Comparison of ENCODE assay signal across 9 cellular contexts in genomic region chr16:58299757-58300349, GRCh38. TPM values are rescaled to one million over a fixed set of nuclear protein-coding genes. Genes with fewer than 3 reads are reported as not detected.
DNase-seq lines count a peak whose midpoint lies in the region; ATAC-seq, FAIRE-seq and TF ChIP-seq lines count a peak whose summit lies in the region.
"Had no signal": no experiment of that assay in that cellular context is flagged by ENCODE, and none has a peak within 500 bp of the region (broad histone marks: within the 10 kb centered on the region; RNA-seq: fewer than 3 reads in every experiment).

No MANE protein-coding gene starts in this region.

- H3K36me3 ChIP-seq in left ventricle myocardium inferior (no peaks in the 10 kb centered on the region), OCI-LY1 (ENCODE audit: insufficient read depth, low read length) (no peaks in the 10 kb centered on the region; the same call in 1 of the 2 replicates), endothelial cell of umbilical vein (ENCODE audit: control insufficient read depth in 2 of 2, extremely low read depth in 1 of 2, insufficient read depth in 2 of 2, low read length in 2 of 2) (no peaks in the 10 kb centered on the region), testis (ENCODE audit: low read depth, missing control alignments) (no peaks in the 10 kb centered on the region)

- no peaks in the 10 kb centered on the region for H3K4me1 ChIP-seq in left ventricle myocardium inferior
- no peaks in the 10 kb centered on the region for H3K4me1 ChIP-seq in right cardiac atrium (ENCODE audit: control insufficient read depth, insufficient read depth, low read length)
- no peaks in the 10 kb centered on the region for H3K4me1 ChIP-seq in OCI-LY1 (ENCODE audit: insufficient read depth, low read length, severe bottlenecking)
- no peaks in the 10 kb centered on the region for H3K4me1 ChIP-seq in endothelial cell of umbilical vein (ENCODE audit: control insufficient read depth, extremely low read depth, insufficient read depth, low read length)
- H3K4me1 ChIP-seq in testis = no peaks in the 10 kb centered on the region

- dilution Hi-C loops in endothelial cell of umbilical vein (cut with MboI; ENCODE audit: extremely low pct_ligation_motif_present, low sequenced_read_pairs) = no loop called here

- H3K4me3 ChIP-seq in left ventricle myocardium inferior (no peak overlapping the region), right cardiac atrium (ENCODE audit: low read length) (no peak overlapping the region), OCI-LY1 (ENCODE audit: low read depth, low read length, poor library complexity, severe bottlenecking) (no peak overlapping the region), endothelial cell of umbilical vein (replicated peaks in 1 of 3; ENCODE audit: insufficient read depth in 1 of 3, low read depth in 1 of 3, low read length in 3 of 3) (no peak overlapping the region), testis (no peak overlapping the region)

- no peak for ATAC-seq in right cardiac atrium

- CTCF ChIA-PET in endothelial cell of umbilical vein (lab: Charles Lee) = interaction anchor here (0.7 to 3.2 kb wide), 22 partner anchors 8 to 456 kb away, joined by 3 to 35 read pairs (median 4); a partner anchor contains a TSS

- H3K9ac ChIP-seq in OCI-LY1 (ENCODE audit: low read length) (no peak overlapping the region), endothelial cell of umbilical vein (replicated peaks; ENCODE audit: extremely low read depth, insufficient read depth, low read length) (no peak overlapping the region)

- no peaks in the 10 kb centered on the region for H3F3A ChIP-seq in OCI-LY1 (ENCODE audit: insufficient read depth, low read length)

- POLR2A ChIA-PET in endothelial cell of umbilical vein (lab: Charles Lee) = no interaction called here

- H4K20me1 ChIP-seq in OCI-LY1 (ENCODE audit: insufficient read depth, low read length) (no peaks in the 10 kb centered on the region), endothelial cell of umbilical vein (replicated peaks; ENCODE audit: control insufficient read depth, extremely low read depth, insufficient read depth, low read length) (no peaks in the 10 kb centered on the region)

- intact Hi-C loops in left ventricle myocardium inferior (cut with micrococcal nuclease) = no loop called here
- intact Hi-C loops in right cardiac atrium (cut with DNase I) = no loop called here
- intact Hi-C loops in endothelial cell of umbilical vein (cut with micrococcal nuclease) = loop anchor here (1.0 to 5.0 kb wide), 2 partner anchors 187 to 362 kb away; no protein-coding TSS in a partner anchor
- intact Hi-C loops in testis (cut with DNase I; ENCODE audit: low total_unique reads) = no loop called here

- H3K27ac ChIP-seq in left ventricle myocardium inferior (replicated peaks) (no peak overlapping the region), right cardiac atrium (ENCODE audit: low read length) (no peak overlapping the region), OCI-LY1 (ENCODE audit: low read depth, low read length, poor library complexity, severe bottlenecking) (no peak overlapping the region), endothelial cell of umbilical vein (ENCODE audit: insufficient read depth, low read depth, low read length) (no peak overlapping the region), testis (no peak overlapping the region)

- WGBS in right cardiac atrium = 44% methylated on average over 3 of the region's 3 CpGs
- 53% methylated on average over 3 of the region's 3 CpGs for WGBS in testis, 2 donors

- TF ChIP-seq CTCF in left ventricle myocardium inferior (IDR thresholded peaks at IDR 0.05; ENCODE audit: borderline replicate concordance) (peak; percentile 66), OCI-LY1 (IDR thresholded peaks at IDR 0.05; ENCODE audit: low read length) (peak; percentile 71), endothelial cell of umbilical vein (IDR thresholded peaks at IDR 0.05; ENCODE audit: extremely low read depth in 1 of 2, insufficient read depth in 1 of 2, low read depth in 1 of 2, low read length in 2 of 2) (peak; percentile 82 to 87), testis (IDR thresholded peaks at IDR 0.05) (peak in 1 of 3 experiments; percentile 24), GM20000 (IDR thresholded peaks at IDR 0.05; ENCODE audit: extremely low read depth, missing control alignments) (no peak)

- no peaks in the 10 kb centered on the region for H3K79me2 ChIP-seq in OCI-LY1 (ENCODE audit: insufficient read depth, low read length)
- no peaks in the 10 kb centered on the region for H3K79me2 ChIP-seq in endothelial cell of umbilical vein (ENCODE audit: control insufficient read depth, insufficient read depth, low read length)

- no TSS peak for BruUV-seq in endothelial cell of umbilical vein (replicated peaks; lab: Mats Ljungman, UMichigan)

- no peak overlapping the region for H3K4me2 ChIP-seq in OCI-LY1 (ENCODE audit: low read length)
- no peak overlapping the region for H3K4me2 ChIP-seq in endothelial cell of umbilical vein (ENCODE audit: insufficient read depth, low read length)

- no peaks in the 10 kb centered on the region for H3K9me2 ChIP-seq in OCI-LY1 (ENCODE audit: low read depth, low read length)

- DNase-seq in left ventricle myocardium inferior = no peak
- no peak for DNase-seq in right cardiac atrium
- peak; percentile 36 for DNase-seq in endothelial cell of umbilical vein (ENCODE audit: low read depth, low spot score)
- DNase-seq in testis = peak; percentile 46
- no peak for DNase-seq in GM20000 (ENCODE audit: low spot score)
- no peak for DNase-seq in foreskin melanocyte
- DNase-seq in frontal cortex (ENCODE audit: low spot score in 2 of 2) = no peak
- DNase-seq: activated naive CD8-positive, alpha-beta T cell treated with anti-CD3 and anti-CD28 coated beads, Interleukin-2, amount 10 ng/mL, durations not matched to agents 7 days and 5 days had no signal

- no peaks in the 10 kb centered on the region for H3K9me1 ChIP-seq in endothelial cell of umbilical vein (replicated peaks; ENCODE audit: control insufficient read depth, extremely low read depth, insufficient read depth, low read length)

- TF ChIP-seq POLR2A in endothelial cell of umbilical vein (IDR thresholded peaks at IDR 0.05; ENCODE audit: low read depth, low read length) = no peak
- no peak for TF ChIP-seq POLR2A in testis (IDR thresholded peaks at IDR 0.05)

- no peaks in the 10 kb centered on the region for H3K27me3 ChIP-seq in left ventricle myocardium inferior (ENCODE audit: low read depth)
- no peaks in the 10 kb centered on the region for H3K27me3 ChIP-seq in right cardiac atrium (ENCODE audit: control insufficient read depth, insufficient read depth)
- no peaks in the 10 kb centered on the region for H3K27me3 ChIP-seq in OCI-LY1 (ENCODE audit: insufficient read depth, low read length)
- peaks cover 0 to under 1% of the 10 kb centered on the region in 2 experiments for H3K27me3 ChIP-seq in endothelial cell of umbilical vein (ENCODE audit: control insufficient read depth in 2 of 2, insufficient read depth in 2 of 2, low read length in 2 of 2)
- H3K27me3 ChIP-seq in testis = no peaks in the 10 kb centered on the region

- peak; percentile 66 for FAIRE-seq in endothelial cell of umbilical vein (lab: Jason Lieb, UNC)
- no peak for FAIRE-seq in frontal cortex (lab: Jason Lieb, UNC)

- H2AFZ ChIP-seq in OCI-LY1 (ENCODE audit: low read length) (no peak overlapping the region), endothelial cell of umbilical vein (ENCODE audit: low read depth, low read length) (no peak overlapping the region)

- H3K9me3 ChIP-seq in left ventricle myocardium inferior (replicated peaks) (peaks cover 34% of the 10 kb centered on the region), right cardiac atrium (ENCODE audit: control insufficient read depth, low read length) (no peaks in the 10 kb centered on the region), OCI-LY1 (ENCODE audit: low read length) (peaks cover 8% of the 10 kb centered on the region; the same call in 1 of the 2 replicates), endothelial cell of umbilical vein (replicated peaks; ENCODE audit: control insufficient read depth, insufficient read depth, low read length) (no peaks in the 10 kb centered on the region), testis (no peaks in the 10 kb centered on the region)

TF ChIP-seq in endothelial cell of umbilical vein, 7 proteins besides CTCF, POLR2A, EP300 and RAD21:
- TF ChIP-seq MAX (IDR thresholded peaks at IDR 0.05; ENCODE audit: insufficient read depth, insufficient read length) = no peak
- TF ChIP-seq GATA2 (IDR thresholded peaks at IDR 0.05; ENCODE audit: insufficient read depth, insufficient read length, low read depth, low read length) = no peak
- no peak for TF ChIP-seq FOS (IDR thresholded peaks at IDR 0.05; ENCODE audit: borderline replicate concordance, insufficient read depth, low read length)
- no peak for TF ChIP-seq MYC (IDR thresholded peaks at IDR 0.05; ENCODE audit: low read depth, low read length)
- TF ChIP-seq POLR2AphosphoS5 (IDR thresholded peaks at IDR 0.05; ENCODE audit: insufficient read depth, low read depth, low read length) = no peak
- TF ChIP-seq EZH2 (IDR thresholded peaks at IDR 0.05; ENCODE audit: borderline replicate concordance, low read depth, low read length, severe bottlenecking) = no peak
- TF ChIP-seq JUN (IDR thresholded peaks at IDR 0.05; ENCODE audit: borderline replicate concordance, insufficient read depth, insufficient read length, low read depth) = no peak

RNA-seq across cellular contexts. Expression of gene PRSS54, which starts 5.0 kb away (rescaled TPM):
- total RNA-seq in left ventricle myocardium inferior (not detected), right cardiac atrium (not detected), endothelial cell of umbilical vein (not detected in 2 replicates), testis (10 to 100 TPM; 17.9 to 31.2 TPM), frontal cortex (0.41 TPM)
- polyA plus RNA-seq in right cardiac atrium (not detected), endothelial cell of umbilical vein (not detected in 2 replicates), testis (ENCODE audit: insufficient read depth, low read depth, low replicate concordance) (84.8 TPM)
- not detected in 2 replicates for polyA plus RNA-seq in endothelial cell of umbilical vein (2011; cell fraction: cytosol; rRNA removed)
- polyA plus RNA-seq in endothelial cell of umbilical vein (2011; cell fraction: nucleus; rRNA removed) = not detected in 2 replicates
- polyA plus RNA-seq in endothelial cell of umbilical vein (2012) = not detected in 2 replicates
- polyA minus RNA-seq in endothelial cell of umbilical vein = not detected in 2 replicates
- polyA minus RNA-seq in endothelial cell of umbilical vein (2011; cell fraction: cytosol; rRNA and poly(A)+ RNA removed) = not detected
- polyA minus RNA-seq in endothelial cell of umbilical vein (2011; cell fraction: nucleus; rRNA and poly(A)+ RNA removed) = not detected in 2 replicates
- total RNA-seq: activated naive CD8-positive, alpha-beta T cell treated with anti-CD3 and anti-CD28 coated beads, Interleukin-2, amount 10 ng/mL, durations not matched to agents 7 days and 5 days had no signal

Comparison
In these comparisons a context has a peak if more than half of its experiments do, and no peak if none do; other contexts are left out.
1. DNase-seq: peak in endothelial cell of umbilical vein (single experiment) and testis (single experiment); none in left ventricle myocardium inferior (single experiment), right cardiac atrium (0 of 3), GM20000 (single experiment), foreskin melanocyte (single experiment) and frontal cortex (0 of 2).
2. RNA of gene PRSS54, which starts 5.0 kb away (total RNA-seq): 17.9 to 31.2 TPM in testis; 0.41 TPM in frontal cortex (single experiment), not detected in left ventricle myocardium inferior (single experiment), not detected in right cardiac atrium and not detected in endothelial cell of umbilical vein; every median in the first group is over 10 times any median in the second.